In genomic region chr6:170271771-170272314, GRCh38 we compare ENCODE assay signal across 8 cellular contexts. TPM values are rescaled to one million over a fixed set of nuclear protein-coding genes. Genes with fewer than 3 reads are reported as not detected.
DNase-seq lines count a peak whose midpoint lies in the region; ATAC-seq lines count a peak whose summit lies in the region.

No MANE protein-coding gene starts in this region.

- ATAC-seq in GM18907 (IDR thresholded peaks at IDR 0.05; ENCODE audit: unreplicated experiment) (peak; percentile 97), HG03064 (IDR thresholded peaks at IDR 0.05; ENCODE audit: low read depth, unreplicated experiment) (peak; percentile 96), esophagus mucosa (peak; percentile 30), HG02840 (IDR thresholded peaks at IDR 0.05; ENCODE audit: low FRiP score, unreplicated experiment) (no peak)

- DNase-seq in activated CD4-positive, alpha-beta T cell treated with anti-CD3 and anti-CD28 coated beads for 1 hour: peak; percentile 65
- peak; percentile 26 to 42 for DNase-seq in stimulated activated CD8-positive, alpha-beta memory T cell treated with anti-CD3 and anti-CD28 coated beads, Interleukin-7, amount 100 ng/mL, for 1 hour (ENCODE audit: low read depth in 2 of 2)
- DNase-seq in NCI-H82 treated with DMSO at 0.1 percent for 48 hours (lab: John Stamatoyannopoulos, UW; ENCODE audit: unreplicated experiment) (no peak), AG20443 (ENCODE audit: low spot score) (no peak)

RNA-seq across cellular contexts. Expression of gene DLL1, which starts 19.0 kb away (rescaled TPM):
- total RNA-seq in esophagus mucosa: 10.4 TPM

RNA-seq across cellular contexts. Expression of gene FAM120B, which starts 34.7 kb away (rescaled TPM):
- total RNA-seq in esophagus mucosa: 12.4 TPM

Comparison
In these comparisons a context has a peak if more than half of its experiments do, and no peak if none do; other contexts are left out.
1. DNase-seq: peak in activated CD4-positive, alpha-beta T cell treated with anti-CD3 and anti-CD28 coated beads for 1 hour (single experiment) and stimulated activated CD8-positive, alpha-beta memory T cell treated with anti-CD3 and anti-CD28 coated beads, Interleukin-7, amount 100 ng/mL, for 1 hour (2 of 2); none in NCI-H82 treated with DMSO at 0.1 percent for 48 hours (single experiment) and AG20443 (single experiment).